ENCODE assay signal across 27 cellular contexts in genomic region chr16:14268073-14268472, GRCh38.
"Had no signal": no experiment of that assay in that cellular context is flagged by ENCODE, and none has a peak within 500 bp of the region (broad histone marks: within the 10 kb centered on the region; RNA-seq: fewer than 3 reads in every experiment).

No MANE protein-coding gene starts in this region.

- H2AFZ ChIP-seq: hepatocyte had no signal

- H3K27ac ChIP-seq: coronary artery, dorsolateral prefrontal cortex, epithelial cell of prostate, foreskin keratinocyte, gastroesophageal sphincter, heart left ventricle, hepatocyte, left lung, lower lobe of right lung had no signal

- H3K4me3 Mint-ChIP-seq: effector memory CD8-positive, alpha-beta T cell; endodermal cell; mesothelial cell of epicardium; naive thymus-derived CD8-positive, alpha-beta T cell had no signal

- H3K27ac Mint-ChIP-seq: effector memory CD8-positive, alpha-beta T cell; endodermal cell; mesothelial cell of epicardium; naive B cell; naive thymus-derived CD8-positive, alpha-beta T cell had no signal

- FAIRE-seq: colon, endometrium, frontal cortex, islet of Langerhans, keratinocyte had no signal

- H3K27me3 ChIP-seq: dorsolateral prefrontal cortex, foreskin keratinocyte, gastroesophageal sphincter, heart left ventricle, hepatocyte, left lung had no signal

- DNase-seq: dermis blood vessel endothelial cell; dorsolateral prefrontal cortex; effector CD8-positive, alpha-beta T cell; effector memory CD8-positive, alpha-beta T cell; endodermal cell; erythroblast; foreskin keratinocyte; heart left ventricle; left cardiac atrium; left lung; left ventricle myocardium superior; lower lobe of right lung; mesenchymal stem cell; mucosa of descending colon; naive B cell; naive thymus-derived CD8-positive, alpha-beta T cell had no signal

- H3K4me1 ChIP-seq: foreskin keratinocyte, gastroesophageal sphincter, heart left ventricle, left lung, lower lobe of right lung had no signal

- H3K4me2 ChIP-seq: hepatocyte had no signal

- H3K79me2 ChIP-seq: hepatocyte had no signal

- H3K4me1 Mint-ChIP-seq: endodermal cell; mesothelial cell of epicardium; naive B cell; naive thymus-derived CD8-positive, alpha-beta T cell had no signal

- ATAC-seq: effector memory CD8-positive, alpha-beta T cell; esophagus mucosa; foreskin keratinocyte; gastroesophageal sphincter; heart left ventricle; left cardiac atrium; left lung; left ventricle myocardium superior; lower lobe of right lung; mucosa of descending colon; naive thymus-derived CD8-positive, alpha-beta T cell had no signal

- H3K27me3 Mint-ChIP-seq: naive B cell; naive thymus-derived CD8-positive, alpha-beta T cell had no signal

- H3K4me3 ChIP-seq: coronary artery, dorsolateral prefrontal cortex, gastroesophageal sphincter, heart left ventricle, hepatocyte, left lung, lower lobe of right lung, mucosa of descending colon had no signal

- H3K9me3 ChIP-seq: lower lobe of right lung had no signal
